1 cellular context compared by ENCODE assay signal in genomic region chr10:95501203-95502094, GRCh38.
TF ChIP-seq lines count a peak whose summit lies in the region.

No MANE protein-coding gene starts in this region.

TF ChIP-seq in GM23338, 12 proteins besides CTCF, POLR2A, EP300 and RAD21 (continued from another document):
- no peak for TF ChIP-seq ZNF462 (CRISPR knock-in tag; IDR thresholded peaks at IDR 0.05)
- TF ChIP-seq EZH2 (IDR thresholded peaks at IDR 0.05; ENCODE audit: low read depth, unreplicated experiment), result no peak
- TF ChIP-seq ETS1 (IDR thresholded peaks at IDR 0.05), result no peak
- TF ChIP-seq ZNF114 (CRISPR knock-in tag; IDR thresholded peaks at IDR 0.05), result no peak
- TF ChIP-seq STAT1 (IDR thresholded peaks at IDR 0.05; ENCODE audit: unreplicated experiment), result no peak
- TF ChIP-seq ZNF331 (CRISPR knock-in tag; IDR thresholded peaks at IDR 0.05; ENCODE audit: low read depth), result no peak
- no peak for TF ChIP-seq NANOG (IDR thresholded peaks at IDR 0.05; ENCODE audit: borderline replicate concordance)
- no peak for TF ChIP-seq REST (IDR thresholded peaks at IDR 0.05; ENCODE audit: unreplicated experiment)
- no peak for TF ChIP-seq POLR2AphosphoS5 (IDR thresholded peaks at IDR 0.05; ENCODE audit: low read depth)
- no peak for TF ChIP-seq EZH2phosphoT487 (IDR thresholded peaks at IDR 0.05; ENCODE audit: unreplicated experiment)
